Comparison of ENCODE assay signal across 18 cellular contexts in genomic region chr1:24570265-24571125, GRCh38. TPM values are rescaled to one million over a fixed set of nuclear protein-coding genes. Genes with fewer than 3 reads are reported as not detected.
DNase-seq lines count a peak whose midpoint lies in the region; ATAC-seq, FAIRE-seq and TF ChIP-seq lines count a peak whose summit lies in the region.
"Had no signal": no experiment of that assay in that cellular context is flagged by ENCODE, and none has a peak within 500 bp of the region (broad histone marks: within the 10 kb centered on the region; RNA-seq: fewer than 3 reads in every experiment).

No MANE protein-coding gene starts in this region.

- no peaks in the 10 kb centered on the region for H4K20me1 ChIP-seq in H1 (replicated peaks in 1 of 2; ENCODE audit: control insufficient read depth in 1 of 2, insufficient read depth in 2 of 2, low read length in 2 of 2)
- H4K20me1 ChIP-seq: BLaER1 had no signal

- no peaks in the 10 kb centered on the region for H3K36me3 Mint-ChIP-seq in natural killer cell treated with Interleukin-12 subunit alpha and Interleukin-12 subunit beta and Interleukin-15 and Interleukin-18, amount 100 ng/mL, for 72 hours
- no peaks in the 10 kb centered on the region for H3K36me3 Mint-ChIP-seq in natural killer cell
- H3K36me3 Mint-ChIP-seq: CD14-positive monocyte; CD4-positive, alpha-beta memory T cell had no signal

- no peaks in the 10 kb centered on the region for H3K9me3 Mint-ChIP-seq in natural killer cell treated with Interleukin-12 subunit alpha and Interleukin-12 subunit beta and Interleukin-15 and Interleukin-18, amount 100 ng/mL, for 72 hours
- no peaks in the 10 kb centered on the region for H3K9me3 Mint-ChIP-seq in natural killer cell
- H3K9me3 Mint-ChIP-seq: CD4-positive, alpha-beta memory T cell; H9 had no signal

- H3K79me2 ChIP-seq in H1 (ENCODE audit: control insufficient read depth in 1 of 2, insufficient read depth in 2 of 2, low read length in 2 of 2): no peaks in the 10 kb centered on the region

- no peak overlapping the region for H3K4me2 ChIP-seq in H1 (ENCODE audit: insufficient read depth in 1 of 2, low read depth in 2 of 2, low read length in 2 of 2)
- H3K4me2 ChIP-seq: BLaER1 had no signal

- H3K27ac ChIP-seq in H1 (ENCODE audit: low read depth, low read length) (no peak overlapping the region), liver (ENCODE audit: low read depth in 1 of 2, low read length in 2 of 2) (no peak overlapping the region)
- H3K27ac ChIP-seq: BLaER1 had no signal

- H3K23me2 ChIP-seq in H1 (ENCODE audit: low read depth, low read length): no peaks in the 10 kb centered on the region

- no peak overlapping the region for H2BK20ac ChIP-seq in H1 (ENCODE audit: low read length)

- H3K79me1 ChIP-seq in H1 (ENCODE audit: low read depth, low read length): no peaks in the 10 kb centered on the region; the same call in 1 of the 2 replicates

- TF ChIP-seq POLR2A in H1 (IDR thresholded peaks at IDR 0.05; ENCODE audit: control extremely low read depth in 1 of 2, low read depth in 2 of 2, low read length in 2 of 2): no peak

- no peak for FAIRE-seq in H1 (lab: Jason Lieb, UNC)

- H3K14ac ChIP-seq in H1 (ENCODE audit: insufficient read length): no peak overlapping the region

- peaks cover 0 to 8% of the 10 kb centered on the region in 2 donors for H3K27me3 Mint-ChIP-seq in natural killer cell treated with Interleukin-12 subunit alpha and Interleukin-12 subunit beta and Interleukin-15 and Interleukin-18, amount 100 ng/mL, for 72 hours
- H3K27me3 Mint-ChIP-seq in natural killer cell (ENCODE audit: low read depth in 2 of 2): peaks cover 0 to 3% of the 10 kb centered on the region in 2 donors
- H3K27me3 Mint-ChIP-seq: CD4-positive, alpha-beta memory T cell had no signal

- no peak overlapping the region for H3K56ac ChIP-seq in H1 (replicated peaks; ENCODE audit: insufficient read length, low read depth, low read length)

- POLR2A ChIA-PET in H1 (lab: Charles Lee; ENCODE audit: partially characterized antibody): no interaction called here

- H2BK15ac ChIP-seq in H1 (ENCODE audit: low read length): 0 out of 2 replicates have a peak overlapping the region, but pooled peaks have one; percentile 2

- no peak overlapping the region for H2BK5ac ChIP-seq in H1 (ENCODE audit: low read depth, low read length)

- DNase-seq in natural killer cell treated with Interleukin-12 subunit alpha and Interleukin-12 subunit beta and Interleukin-15 and Interleukin-18, amount 100 ng/mL, for 72 hours (ENCODE audit: low spot score): peak; percentile 42
- DNase-seq in natural killer cell (no peak), H1 (ENCODE audit: low read depth in 1 of 2, low spot score in 2 of 2) (no peak), OCI-M2 (lab: John Stamatoyannopoulos, UW; ENCODE audit: unreplicated experiment) (no peak), NCI-H1092 treated with DMSO at 0.1 percent for 48 hours (lab: John Stamatoyannopoulos, UW) (no peak)
- DNase-seq in activated CD4-positive, alpha-beta T cell treated with anti-CD3 and anti-CD28 coated beads for 4 hours: no peak
- DNase-seq: 8988T; Calu3; CD4-positive, alpha-beta memory T cell; DMS79 treated with DMSO at 0.1 percent for 48 hours; GF-D8; GOT3; H9 had no signal

- H3K4me1 ChIP-seq in H1 (replicated peaks in 1 of 4; ENCODE audit: control insufficient read depth in 3 of 4, insufficient read depth in 4 of 4, low read length in 3 of 4) (peaks cover 2 to 11% (median 3%) of the 10 kb centered on the region in 4 experiments; a peak in 4 of 7 replicates), liver (ENCODE audit: control insufficient read depth in 4 of 4, insufficient read depth in 4 of 4, low read length in 3 of 4) (peaks cover 3 to 28% (median 20%) of the 10 kb centered on the region in 4 donors)

- no peak overlapping the region for H2BK120ac ChIP-seq in H1 (replicated peaks; ENCODE audit: low read depth, low read length)

- H4K5ac ChIP-seq in H1 (ENCODE audit: insufficient read length, low read depth, low read length): no peak overlapping the region

- no peak overlapping the region for H3K18ac ChIP-seq in H1 (ENCODE audit: extremely low read depth, low read length)

- no peak overlapping the region for H3K4ac ChIP-seq in H1 (replicated peaks; ENCODE audit: insufficient read length, low read depth, low read length)

- H3K27me3 ChIP-seq in H1 (replicated peaks in 1 of 4; ENCODE audit: control insufficient read depth in 3 of 4, extremely low read depth in 1 of 4, insufficient read depth in 3 of 4, low read length in 3 of 4): no peaks in the 10 kb centered on the region
- H3K27me3 ChIP-seq in liver (ENCODE audit: control insufficient read depth in 4 of 4, insufficient read depth in 4 of 4, low read length in 3 of 4): no peaks in the 10 kb centered on the region
- H3K27me3 ChIP-seq: BLaER1 had no signal

- H3K4me3 ChIP-seq in H1 (ENCODE audit: extremely low read depth in 1 of 4, insufficient read depth in 2 of 4, low read depth in 3 of 4, low read length in 4 of 4) (no peak overlapping the region), liver (ENCODE audit: low read depth in 1 of 3, low read length in 3 of 3) (no peak overlapping the region)
- H3K4me3 ChIP-seq: BLaER1 had no signal

- H4K8ac ChIP-seq in H1 (ENCODE audit: extremely low read depth, insufficient read depth, low read length): no peak overlapping the region

- 86% methylated on average over 10 of the region's 10 CpGs; no CpG with 5 or more reads in 1 of the 2 experiments for WGBS in H1 (ENCODE audit: extremely low coverage in 1 of 2, insufficient coverage in 1 of 2, insufficient read length in 1 of 2, insufficient replicate concordance in 2 of 2, low coverage in 1 of 2, low lambda C conversion rate in 2 of 2, missing lambda C conversion rate in 1 of 2), 2 experiments
- WGBS in liver: 68% methylated on average over 10 of the region's 10 CpGs

- no peak overlapping the region for H2BK12ac ChIP-seq in H1 (ENCODE audit: low read depth, low read length)

- peaks cover 7 to 9% of the 10 kb centered on the region in 2 donors for H3K4me1 Mint-ChIP-seq in natural killer cell treated with Interleukin-12 subunit alpha and Interleukin-12 subunit beta and Interleukin-15 and Interleukin-18, amount 100 ng/mL, for 72 hours (ENCODE audit: low read depth in 2 of 2)
- peaks cover 12 to 13% of the 10 kb centered on the region in 2 donors for H3K4me1 Mint-ChIP-seq in natural killer cell

- H3K9me3 ChIP-seq in H1 (ENCODE audit: insufficient read depth in 2 of 2, low read depth in 1 of 2, low read length in 1 of 2): no peaks in the 10 kb centered on the region
- H3K9me3 ChIP-seq in liver (ENCODE audit: control insufficient read depth in 4 of 4, low read length in 3 of 4): no peaks in the 10 kb centered on the region
- H3K9me3 ChIP-seq: BLaER1 had no signal

- H4K91ac ChIP-seq in H1 (replicated peaks; ENCODE audit: insufficient read length, low read length): no peak overlapping the region

- H2AK5ac ChIP-seq in H1 (ENCODE audit: low read depth, low read length): no peak overlapping the region

- no peak overlapping the region for H3K4me3 Mint-ChIP-seq in natural killer cell treated with Interleukin-12 subunit alpha and Interleukin-12 subunit beta and Interleukin-15 and Interleukin-18, amount 100 ng/mL, for 72 hours
- no peak overlapping the region for H3K4me3 Mint-ChIP-seq in natural killer cell
- H3K4me3 Mint-ChIP-seq: CD14-positive monocyte; CD4-positive, alpha-beta memory T cell; H9 had no signal

- H3K23ac ChIP-seq in H1 (ENCODE audit: insufficient read length): no peak overlapping the region

- H3K9ac ChIP-seq in H1 (replicated peaks in 1 of 4; ENCODE audit: extremely low read depth in 1 of 4, low read depth in 3 of 4, low read length in 3 of 4): no peak overlapping the region
- no peak overlapping the region for H3K9ac ChIP-seq in liver (ENCODE audit: low read depth in 1 of 2, low read length in 2 of 2)
- H3K9ac ChIP-seq: BLaER1 had no signal

- no peak for ATAC-seq in natural killer cell treated with Interleukin-12 subunit alpha and Interleukin-12 subunit beta and Interleukin-15 and Interleukin-18, amount 100 ng/mL, for 72 hours
- no peak for ATAC-seq in natural killer cell

- no peaks in the 10 kb centered on the region for H3K36me3 ChIP-seq in H1 (ENCODE audit: control insufficient read depth in 2 of 4, insufficient read depth in 4 of 4, low read length in 3 of 4)
- no peaks in the 10 kb centered on the region for H3K36me3 ChIP-seq in liver (ENCODE audit: control insufficient read depth in 4 of 4, insufficient read depth in 3 of 4, low read depth in 1 of 4, low read length in 3 of 4)
- H3K36me3 ChIP-seq: BLaER1 had no signal

- no peak for TF ChIP-seq EP300 in H1 (IDR thresholded peaks at IDR 0.05; ENCODE audit: borderline replicate concordance in 1 of 2, low read depth in 2 of 2, low read length in 2 of 2)

- H3K27ac Mint-ChIP-seq in natural killer cell treated with Interleukin-12 subunit alpha and Interleukin-12 subunit beta and Interleukin-15 and Interleukin-18, amount 100 ng/mL, for 72 hours: no peak overlapping the region
- no peak overlapping the region for H3K27ac Mint-ChIP-seq in natural killer cell
- H3K27ac Mint-ChIP-seq: CD4-positive, alpha-beta memory T cell; H9 had no signal

- no peak overlapping the region for H2AFZ ChIP-seq in H1 (ENCODE audit: low read length)

- intact Hi-C loops in natural killer cell (cut with micrococcal nuclease): no loop called here

- CTCF ChIA-PET in H1 (lab: Charles Lee; ENCODE audit: partially characterized antibody): interaction anchor here (0.6 to 2.1 kb wide), 3 partner anchors 17 to 26 kb away, joined by 4 to 18 read pairs (median 5); no protein-coding TSS in a partner anchor

- TF ChIP-seq RAD21 in H1 (IDR thresholded peaks at IDR 0.05 in 1 of 2, conservative IDR thresholded peaks at IDR 0.05 in 1 of 2; ENCODE audit: low read depth in 2 of 2, low read length in 2 of 2): no peak
- TF ChIP-seq RAD21 in liver (IDR thresholded peaks at IDR 0.05): no peak

- TF ChIP-seq CTCF in natural killer cell (IDR thresholded peaks at IDR 0.05) (no peak), H1 (IDR thresholded peaks at IDR 0.05; ENCODE audit: control extremely low read depth in 1 of 3, insufficient read depth in 1 of 3, low read depth in 1 of 3, low read length in 3 of 3) (no peak), liver (IDR thresholded peaks at IDR 0.05; ENCODE audit: low read depth, low read length, missing input control) (no peak)

RNA-seq across cellular contexts. Expression of gene NCMAP, which starts 14.6 kb away (rescaled TPM):
- total RNA-seq in natural killer cell treated with Interleukin-12 subunit alpha and Interleukin-12 subunit beta and Interleukin-15 and Interleukin-18, amount 100 ng/mL, for 72 hours: not detected
- not detected for total RNA-seq in natural killer cell
- total RNA-seq in H1 (2021; fragmentation: NEBNext Ultra II Directional; extraction: Animal tissue kit (Norgen Biotek cat#: 25700)): 0.21 and 0.39 TPM in 2 replicates
- 0.14 and 0.21 TPM in 2 replicates for polyA plus RNA-seq in H1 (2011; rRNA removed)
- polyA plus RNA-seq in H1 (2011; cell fraction: cytosol; rRNA removed): 0.26 TPM
- polyA plus RNA-seq in H1 (2011; cell fraction: nucleus; rRNA removed): 0.19 TPM
- 0.09 to 0.19 TPM (median 0.12 TPM) in 4 replicates for polyA plus RNA-seq in H1 (2012, experiment 1 of 2)
- polyA plus RNA-seq in H1 (2012, experiment 2 of 2): 0.10 TPM
- 0.18 TPM for polyA plus RNA-seq in H1 (2013, experiment 1 of 2)
- polyA plus RNA-seq in H1 (2013, experiment 2 of 2): 0.18 TPM
- 0.46 and 0.66 TPM in 2 replicates for polyA minus RNA-seq in H1 (2011; rRNA and poly(A)+ RNA removed)
- polyA minus RNA-seq in H1 (2011; cell fraction: cytosol; rRNA and poly(A)+ RNA removed): not detected
- polyA minus RNA-seq in H1 (2011; cell fraction: nucleus; rRNA and poly(A)+ RNA removed): not detected
- total RNA-seq in liver: 1 to 10 TPM in 1 of 2 donors, under 1 TPM in 1; 0.67 to 4.8 TPM
- polyA plus RNA-seq in liver: under 1 TPM; 0.31 to 0.56 TPM
- total RNA-seq: A673; CD4-positive, alpha-beta memory T cell had no signal
- polyA plus RNA-seq: AG04450, CD14-positive monocyte had no signal
